In genomic region chr1:46188295-46189030, GRCh38 we compare ENCODE assay signal across 10 cellular contexts. TPM values are rescaled to one million over a fixed set of nuclear protein-coding genes. Genes with fewer than 3 reads are reported as not detected.
DNase-seq lines count a peak whose midpoint lies in the region; ATAC-seq and TF ChIP-seq lines count a peak whose summit lies in the region.
"Had no signal": no experiment of that assay in that cellular context is flagged by ENCODE, and none has a peak within 500 bp of the region (broad histone marks: within the 10 kb centered on the region; RNA-seq: fewer than 3 reads in every experiment).

No MANE protein-coding gene starts in this region.

- H3K27ac ChIP-seq in C4-2B (peak overlapping the region; percentile 55), colonic mucosa (peak overlapping the region; percentile 85)

- ATAC-seq in HG02763 (IDR thresholded peaks at IDR 0.05; ENCODE audit: unreplicated experiment) = no peak

- H3K36me3 ChIP-seq in colonic mucosa (peaks cover 5% of the 10 kb centered on the region), mucosa of stomach (ENCODE audit: control insufficient read depth, insufficient read depth, low read length) (peaks cover 36% of the 10 kb centered on the region)

- no peaks in the 10 kb centered on the region for H3K27me3 ChIP-seq in colonic mucosa
- no peaks in the 10 kb centered on the region for H3K27me3 ChIP-seq in mucosa of stomach (ENCODE audit: control insufficient read depth, insufficient read depth, low read length)

- no peaks in the 10 kb centered on the region for H3K9me3 ChIP-seq in colonic mucosa
- no peaks in the 10 kb centered on the region for H3K9me3 ChIP-seq in mucosa of stomach (ENCODE audit: control insufficient read depth, low read length)

- no peak for TF ChIP-seq CTCF in C4-2B (conservative IDR thresholded peaks at IDR 0.05)
- peak; percentile 33 for TF ChIP-seq CTCF in HFF-Myc (IDR thresholded peaks at IDR 0.05; ENCODE audit: low read depth, low read length, missing control alignments)
- no peak for TF ChIP-seq CTCF in colonic mucosa (IDR thresholded peaks at IDR 0.05)
- no peak for TF ChIP-seq CTCF in GM10248 (IDR thresholded peaks at IDR 0.05; ENCODE audit: control extremely low read depth, extremely low read depth, low read depth, missing control alignments)

- H3K4me3 ChIP-seq in HFF-Myc (replicated peaks; ENCODE audit: low read depth, low read length) (no peak overlapping the region), colonic mucosa (no peak overlapping the region), mucosa of stomach (ENCODE audit: low read length) (no peak overlapping the region)

- H3K4me1 ChIP-seq in colonic mucosa (peaks cover 19% of the 10 kb centered on the region), mucosa of stomach (ENCODE audit: control insufficient read depth, insufficient read depth, low read length) (peaks cover 58% of the 10 kb centered on the region)

- POLR2A ChIA-PET in GM10248 (lab: Yijun Ruan, JAX) = no interaction called here

- H3K9ac ChIP-seq in colonic mucosa (ENCODE audit: low read depth in 2 of 2, low read length in 2 of 2) (peak overlapping the region; percentile 26 to 80), mucosa of stomach (ENCODE audit: low read length) (peak overlapping the region; percentile 66)

- DNase-seq in HFF-Myc (ENCODE audit: extremely low read depth, low read depth) (no peak), colonic mucosa (peak; percentile 74), NCI-H128 (lab: John Stamatoyannopoulos, UW; ENCODE audit: unreplicated experiment) (no peak), GM10248 (ENCODE audit: extremely low spot score) (no peak), CD1c-positive myeloid dendritic cell (ENCODE audit: extremely low spot score) (no peak)
- DNase-seq: NCI-H1092; stimulated activated naive CD4-positive, alpha-beta T cell treated with Interleukin-2 at 50 U/mL for 16 hours had no signal

- CTCF ChIA-PET in GM10248 (lab: Yijun Ruan, JAX) = interaction anchor here (1.7 kb wide), 1 partner anchor 152 kb away, joined by 3 read pairs; no protein-coding TSS in a partner anchor

- intact Hi-C loops in colonic mucosa (cut with DNase I) = no loop called here

RNA-seq across cellular contexts. Expression of gene POMGNT1, which starts 9.8 kb away (rescaled TPM):
- total RNA-seq in colonic mucosa = 10 to 100 TPM; 20.9 to 38.9 TPM

RNA-seq across cellular contexts. Expression of gene P3R3URF, which starts 12.2 kb away (rescaled TPM):
- total RNA-seq in colonic mucosa = not detected

RNA-seq across cellular contexts. Expression of gene TSPAN1, which starts 13.6 kb away (rescaled TPM):
- 1,000 to 10,000 TPM; 1,021 to 1,136 TPM for total RNA-seq in colonic mucosa

RNA-seq across cellular contexts. Expression of gene LURAP1, which starts 14.7 kb away (rescaled TPM):
- total RNA-seq in colonic mucosa = 1 to 10 TPM in 1 of 2 donors, under 1 TPM in 1; 0.80 to 1.1 TPM

RNA-seq across cellular contexts. Expression of gene PIK3R3, which starts 56.0 kb away (rescaled TPM):
- total RNA-seq in colonic mucosa = 1 to 10 TPM; 8.2 TPM
